23 cellular contexts compared by ENCODE assay signal in the genomic region with DNA sequence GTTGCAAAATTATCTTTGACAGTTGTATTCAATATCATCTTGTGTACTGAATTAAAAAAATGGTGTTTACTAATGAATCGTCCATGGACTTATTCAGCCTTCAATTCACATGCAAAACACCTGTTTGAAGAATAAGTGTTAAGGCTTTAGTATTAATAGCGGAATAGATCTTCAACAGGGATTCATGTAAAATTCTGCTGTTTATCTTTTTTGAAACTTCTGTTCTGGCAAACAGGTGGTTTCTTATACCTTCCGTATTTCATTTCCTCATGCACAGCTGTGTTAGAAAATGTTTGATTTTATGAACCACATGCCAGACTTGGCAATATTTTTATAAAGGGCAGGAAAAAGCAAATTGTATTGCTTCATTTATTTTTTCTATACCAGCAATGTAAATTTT.
"Had no signal": no experiment of that assay in that cellular context is flagged by ENCODE, and none has a peak within 500 bp of the region (broad histone marks: within the 10 kb centered on the region; RNA-seq: fewer than 3 reads in every experiment).

No MANE protein-coding gene starts in this region.

- H3K36me3 ChIP-seq: cardiac muscle cell, lower lobe of right lung, right lobe of liver, thyroid gland had no signal

- ATAC-seq: activated naive CD8-positive, alpha-beta T cell treated with anti-CD3 and anti-CD28 coated beads, Interleukin-2, amount 50 U/mL, for 24 hours; body of pancreas; left lobe of liver; lower lobe of right lung; right lobe of liver had no signal

- H3K27ac Mint-ChIP-seq: activated CD4-positive, alpha-beta memory T cell treated with anti-CD3 and anti-CD28 coated beads, Interleukin-2, amount 10 ng/mL, durations not matched to agents 7 days and 5 days; activated naive CD4-positive, alpha-beta T cell treated with anti-CD3 and anti-CD28 coated beads, Interleukin-2, amount 10 ng/mL, durations not matched to agents 7 days and 5 days; activated naive CD8-positive, alpha-beta T cell treated with anti-CD3 and anti-CD28 coated beads, Interleukin-2, amount 50 U/mL, for 24 hours; naive B cell; stimulated activated naive CD8-positive, alpha-beta T cell treated with anti-CD3 and anti-CD28 coated beads, Interleukin-15, Interleukin-2, amounts not matched to agents 100 ng/mL and 50 ng/mL, for 24 hours had no signal

- H3K27me3 Mint-ChIP-seq: activated CD4-positive, alpha-beta memory T cell treated with anti-CD3 and anti-CD28 coated beads, Interleukin-2, amount 10 ng/mL, durations not matched to agents 7 days and 5 days; activated naive CD4-positive, alpha-beta T cell treated with anti-CD3 and anti-CD28 coated beads, Interleukin-2, amount 10 ng/mL, durations not matched to agents 7 days and 5 days; activated naive CD8-positive, alpha-beta T cell treated with anti-CD3 and anti-CD28 coated beads, Interleukin-2, amount 50 U/mL, for 24 hours; naive B cell; stimulated activated naive CD8-positive, alpha-beta T cell treated with anti-CD3 and anti-CD28 coated beads, Interleukin-15, Interleukin-2, amounts not matched to agents 100 ng/mL and 50 ng/mL, for 24 hours had no signal

- DNase-seq: activated CD4-positive, alpha-beta memory T cell treated with anti-CD3 and anti-CD28 coated beads, Interleukin-2, amount 10 ng/mL, durations not matched to agents 7 days and 5 days; activated CD4-positive, alpha-beta T cell treated with anti-CD3 and anti-CD28 coated beads for 48 hours; activated CD4-positive, CD25-positive, alpha-beta regulatory T cell; activated effector memory CD4-positive, alpha-beta T cell treated with anti-CD3 and anti-CD28 coated beads, Interleukin-2, amount 50 U/mL, for 16 hours; activated naive CD4-positive, alpha-beta T cell treated with anti-CD3 and anti-CD28 coated beads, Interleukin-2, amount 10 ng/mL, durations not matched to agents 7 days and 5 days; activated naive CD8-positive, alpha-beta T cell treated with anti-CD3 and anti-CD28 coated beads, Interleukin-2, amount 50 U/mL, for 24 hours; anterior cingulate cortex; body of pancreas; erythroblast; foreskin fibroblast; lower lobe of right lung; mesendoderm; naive B cell; posterior cingulate gyrus; right lobe of liver; stimulated activated CD4-positive, alpha-beta T cell treated with anti-CD3 and anti-CD28 coated beads, Interleukin-1b, Interleukin-23, amount 100 ng/mL, for 48 hours; substantia nigra; thyroid gland had no signal

- H3K9me3 ChIP-seq: body of pancreas, lower lobe of right lung, right lobe of liver, thyroid gland had no signal

- H3K4me3 ChIP-seq: body of pancreas, cardiac muscle cell, lower lobe of right lung, right lobe of liver, skin epidermis, thyroid gland had no signal

- H3K4me3 Mint-ChIP-seq: activated CD4-positive, alpha-beta memory T cell treated with anti-CD3 and anti-CD28 coated beads, Interleukin-2, amount 10 ng/mL, durations not matched to agents 7 days and 5 days; activated naive CD4-positive, alpha-beta T cell treated with anti-CD3 and anti-CD28 coated beads, Interleukin-2, amount 10 ng/mL, durations not matched to agents 7 days and 5 days; activated naive CD8-positive, alpha-beta T cell treated with anti-CD3 and anti-CD28 coated beads, Interleukin-2, amount 50 U/mL, for 24 hours; neural crest cell; stimulated activated naive CD8-positive, alpha-beta T cell treated with anti-CD3 and anti-CD28 coated beads, Interleukin-15, Interleukin-2, amounts not matched to agents 100 ng/mL and 50 ng/mL, for 24 hours had no signal

- H3K9me3 Mint-ChIP-seq: activated CD4-positive, alpha-beta memory T cell treated with anti-CD3 and anti-CD28 coated beads, Interleukin-2, amount 10 ng/mL, durations not matched to agents 7 days and 5 days; activated naive CD4-positive, alpha-beta T cell treated with anti-CD3 and anti-CD28 coated beads, Interleukin-2, amount 10 ng/mL, durations not matched to agents 7 days and 5 days; naive B cell; neural crest cell; stimulated activated naive CD8-positive, alpha-beta T cell treated with anti-CD3 and anti-CD28 coated beads, Interleukin-15, Interleukin-2, amounts not matched to agents 100 ng/mL and 50 ng/mL, for 24 hours had no signal

- H3K4me1 Mint-ChIP-seq: activated CD4-positive, alpha-beta memory T cell treated with anti-CD3 and anti-CD28 coated beads, Interleukin-2, amount 10 ng/mL, durations not matched to agents 7 days and 5 days; neural crest cell had no signal

- H3K27me3 ChIP-seq: body of pancreas, cardiac muscle cell, right lobe of liver, thyroid gland had no signal

- H3K36me3 Mint-ChIP-seq: activated naive CD4-positive, alpha-beta T cell treated with anti-CD3 and anti-CD28 coated beads, Interleukin-2, amount 10 ng/mL, durations not matched to agents 7 days and 5 days; naive B cell had no signal

- H3K4me1 ChIP-seq: body of pancreas, lower lobe of right lung, right lobe of liver, thyroid gland had no signal
